20 cellular contexts compared by ENCODE assay signal in the genomic region with DNA sequence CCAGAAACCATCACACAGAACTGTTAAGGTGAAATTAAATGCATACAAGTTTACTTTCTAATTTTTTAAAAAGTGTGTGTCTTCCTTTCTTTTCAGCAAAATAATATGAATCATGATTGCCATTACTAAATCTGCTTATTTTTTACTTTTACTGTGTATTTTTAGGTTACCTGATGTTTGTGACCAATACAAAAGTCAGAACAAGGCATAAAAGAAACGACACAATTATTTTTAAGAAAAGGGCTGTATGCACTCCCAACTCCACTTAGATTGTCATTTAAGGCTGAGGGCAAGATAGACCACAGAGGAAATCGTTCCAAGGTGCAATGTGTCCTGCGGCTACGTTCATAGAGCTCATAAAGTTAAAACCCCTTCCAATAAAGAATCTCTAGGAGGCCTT.
"Had no signal": no experiment of that assay in that cellular context is flagged by ENCODE, and none has a peak within 500 bp of the region (broad histone marks: within the 10 kb centered on the region; RNA-seq: fewer than 3 reads in every experiment).

No MANE protein-coding gene starts in this region.

- DNase-seq: stimulated activated CD4-positive, alpha-beta T cell treated with anti-CD3 and anti-CD28 coated beads, Interleukin-2, amount 100 ng/mL, for 48 hours; stimulated activated CD4-positive, alpha-beta T cell treated with anti-CD3 and anti-CD28 coated beads, Interleukin-4, amount 100 ng/mL, for 1 hour; stimulated activated CD4-positive, alpha-beta T cell treated with anti-CD3 and anti-CD28 coated beads, Interleukin-4, amount 100 ng/mL, for 24 hours; stimulated activated CD4-positive, alpha-beta T cell treated with anti-CD3 and anti-CD28 coated beads, Interleukin-4, amount 100 ng/mL, for 4 hours; stimulated activated CD8-positive, alpha-beta memory T cell treated with anti-CD3 and anti-CD28 coated beads, Interleukin-4, amount 100 ng/mL, for 48 hours; stimulated activated naive B cell treated with anti-CD40 and anti-IgM and Interleukin-4, amounts not matched to agents 10 μg/mL and 1 μg/mL and 100 μg/mL, for 72 hours; stimulated activated naive CD4-positive, alpha-beta T cell; stimulated activated naive CD4-positive, alpha-beta T cell treated with Interleukin-2 at 50 U/mL for 16 hours; stimulated activated naive CD8-positive, alpha-beta T cell treated with anti-CD3 and anti-CD28 coated beads, Interleukin-15, amount 100 ng/mL, for 72 hours; stimulated activated naive CD8-positive, alpha-beta T cell treated with anti-CD3 and anti-CD28 coated beads, Interleukin-15, Interleukin-2, amounts not matched to agents 100 U/mL and 50 U/mL, for 24 hours; stomach; substantia nigra; testis; thyroid gland; tibial artery; transverse colon; trophoblast cell; upper lobe of left lung; upper lobe of right lung; uterus had no signal
